31 cellular contexts compared by ENCODE assay signal in the genomic region with DNA sequence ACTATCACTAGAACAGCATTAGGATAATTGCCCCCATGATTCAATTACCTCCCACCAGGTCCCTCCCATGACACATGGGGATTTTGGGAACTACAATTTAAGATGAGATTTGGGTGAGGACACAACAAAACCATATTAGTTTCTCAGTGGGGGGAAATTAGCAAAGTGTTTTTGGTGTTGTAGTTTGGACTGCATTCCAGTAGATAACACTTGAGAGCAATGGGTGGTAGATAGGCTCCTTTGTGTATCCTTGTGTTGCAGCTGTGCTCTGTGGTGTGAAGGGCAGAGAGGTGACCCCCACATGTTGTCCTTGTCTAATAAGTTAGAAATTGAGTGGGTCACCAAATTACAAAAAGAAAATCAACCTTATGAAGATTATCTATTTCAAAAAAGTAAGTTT.
"Had no signal": no experiment of that assay in that cellular context is flagged by ENCODE, and none has a peak within 500 bp of the region (broad histone marks: within the 10 kb centered on the region; RNA-seq: fewer than 3 reads in every experiment).

No MANE protein-coding gene starts in this region.

- H3K27ac Mint-ChIP-seq: activated CD4-positive, alpha-beta memory T cell treated with anti-CD3 and anti-CD28 coated beads, Interleukin-2, amount 10 ng/mL, durations not matched to agents 7 days and 5 days; activated CD4-positive, alpha-beta T cell treated with anti-CD3 and anti-CD28 coated beads for 36 hours; activated CD4-positive, alpha-beta T cell treated with anti-CD3 and anti-CD28 coated beads, Interleukin-2, amount 10 ng/mL, durations not matched to agents 7 days and 5 days; activated naive CD4-positive, alpha-beta T cell treated with anti-CD3 and anti-CD28 coated beads, Interleukin-2, amount 10 ng/mL, durations not matched to agents 7 days and 5 days; activated naive CD4-positive, alpha-beta T cell treated with anti-CD3 and anti-CD28 coated beads, Interleukin-2, amount 50 U/mL, for 72 hours; activated naive CD8-positive, alpha-beta T cell treated with anti-CD3 and anti-CD28 coated beads, Interleukin-2, amount 10 ng/mL, durations not matched to agents 7 days and 5 days; activated T-cell treated with anti-CD3 and anti-CD28 coated beads, Interleukin-2, amount 50 U/mL, for 24 hours; activated T-cell treated with anti-CD3 and anti-CD28 coated beads, Interleukin-2, amount 50 U/mL, for 72 hours; brain; T-helper 17 cell; T-helper 2 cell treated with Interferon-gamma antibody and Interleukin-4, amounts not matched to agents 5 μg/mL and 100 μg/mL, for 36 hours had no signal

- H3K4me3 ChIP-seq: ascending aorta, breast epithelium, cardiac muscle cell, colonic mucosa had no signal

- H3K36me3 ChIP-seq: ascending aorta, breast epithelium, cardiac muscle cell, colonic mucosa, WERI-Rb-1 had no signal

- H3K27me3 Mint-ChIP-seq: activated naive CD4-positive, alpha-beta T cell treated with anti-CD3 and anti-CD28 coated beads, Interleukin-2, amount 10 ng/mL, durations not matched to agents 7 days and 5 days; activated naive CD8-positive, alpha-beta T cell treated with anti-CD3 and anti-CD28 coated beads, Interleukin-2, amount 10 ng/mL, durations not matched to agents 7 days and 5 days; brain had no signal

- H3K27me3 ChIP-seq: ascending aorta, breast epithelium, cardiac muscle cell, colonic mucosa had no signal

- H3K9me3 ChIP-seq: colonic mucosa had no signal

- H3K27ac ChIP-seq: ascending aorta, breast epithelium, cardiac muscle cell, colonic mucosa, WERI-Rb-1 had no signal

- ATAC-seq: activated CD4-positive, alpha-beta T cell treated with anti-CD3 and anti-CD28 coated beads for 36 hours; activated naive CD4-positive, alpha-beta T cell treated with anti-CD3 and anti-CD28 coated beads, Interleukin-2, amount 50 U/mL, for 72 hours; activated T-cell treated with anti-CD3 and anti-CD28 coated beads, Interleukin-2, amount 50 U/mL, for 72 hours; esophagus mucosa; T-helper 17 cell had no signal

- H3K36me3 Mint-ChIP-seq: activated naive CD4-positive, alpha-beta T cell treated with anti-CD3 and anti-CD28 coated beads, Interleukin-2, amount 10 ng/mL, durations not matched to agents 7 days and 5 days; activated naive CD4-positive, alpha-beta T cell treated with anti-CD3 and anti-CD28 coated beads, Interleukin-2, amount 50 U/mL, for 72 hours; activated naive CD8-positive, alpha-beta T cell treated with anti-CD3 and anti-CD28 coated beads, Interleukin-2, amount 10 ng/mL, durations not matched to agents 7 days and 5 days had no signal

- H3K4me3 Mint-ChIP-seq: activated CD4-positive, alpha-beta memory T cell treated with anti-CD3 and anti-CD28 coated beads, Interleukin-2, amount 10 ng/mL, durations not matched to agents 7 days and 5 days; activated CD4-positive, alpha-beta T cell treated with anti-CD3 and anti-CD28 coated beads for 36 hours; activated CD4-positive, alpha-beta T cell treated with anti-CD3 and anti-CD28 coated beads, Interleukin-2, amount 10 ng/mL, durations not matched to agents 7 days and 5 days; activated naive CD4-positive, alpha-beta T cell treated with anti-CD3 and anti-CD28 coated beads, Interleukin-2, amount 10 ng/mL, durations not matched to agents 7 days and 5 days; activated naive CD8-positive, alpha-beta T cell treated with anti-CD3 and anti-CD28 coated beads, Interleukin-2, amount 10 ng/mL, durations not matched to agents 7 days and 5 days; activated T-cell treated with anti-CD3 and anti-CD28 coated beads, Interleukin-2, amount 50 U/mL, for 24 hours; activated T-cell treated with anti-CD3 and anti-CD28 coated beads, Interleukin-2, amount 50 U/mL, for 72 hours; brain; T-helper 17 cell; T-helper 2 cell treated with Interferon-gamma antibody and Interleukin-4, amounts not matched to agents 5 μg/mL and 100 μg/mL, for 36 hours had no signal

- H3K9me3 Mint-ChIP-seq: activated CD4-positive, alpha-beta memory T cell treated with anti-CD3 and anti-CD28 coated beads, Interleukin-2, amount 10 ng/mL, durations not matched to agents 7 days and 5 days; activated CD4-positive, alpha-beta T cell treated with anti-CD3 and anti-CD28 coated beads, Interleukin-2, amount 10 ng/mL, durations not matched to agents 7 days and 5 days; activated naive CD4-positive, alpha-beta T cell treated with anti-CD3 and anti-CD28 coated beads, Interleukin-2, amount 10 ng/mL, durations not matched to agents 7 days and 5 days had no signal

- FAIRE-seq: frontal cortex had no signal

- DNase-seq: activated CD4-positive, alpha-beta memory T cell treated with anti-CD3 and anti-CD28 coated beads, Interleukin-2, amount 10 ng/mL, durations not matched to agents 7 days and 5 days; activated CD4-positive, alpha-beta T cell treated with anti-CD3 and anti-CD28 coated beads for 36 hours; activated CD4-positive, alpha-beta T cell treated with anti-CD3 and anti-CD28 coated beads, Interleukin-2, amount 10 ng/mL, durations not matched to agents 7 days and 5 days; activated CD4-positive, alpha-beta T cell treated with anti-CD3 and anti-CD28 coated beads, Interleukin-2, amount 50 U/mL, for 4 hours; activated CD4-positive, CD25-positive, alpha-beta regulatory T cell; activated CD4-positive, CD25-positive, alpha-beta regulatory T cell treated with anti-CD3 and anti-CD28 coated beads, Interleukin-2, amount 50 U/mL, for 72 hours; activated CD8-positive, alpha-beta memory T cell treated with anti-CD3 and anti-CD28 coated beads, Interleukin-2, amount 50 U/mL, for 48 hours; activated gamma-delta T cell; activated naive CD4-positive, alpha-beta T cell; activated naive CD4-positive, alpha-beta T cell treated with anti-CD3 and anti-CD28 coated beads, Interleukin-2, amount 10 ng/mL, durations not matched to agents 7 days and 5 days; activated naive CD8-positive, alpha-beta T cell treated with anti-CD3 and anti-CD28 coated beads, Interleukin-2, amount 10 ng/mL, durations not matched to agents 7 days and 5 days; activated T-cell treated with anti-CD3 and anti-CD28 coated beads for 4 hours; activated T-cell treated with anti-CD3 and anti-CD28 coated beads, Interleukin-2, amount 50 U/mL, for 24 hours; activated T-cell treated with anti-CD3 and anti-CD28 coated beads, Interleukin-2, amount 50 U/mL, for 72 hours; central memory CD4-positive, alpha-beta T cell; cerebellar nuclear complex; colonic mucosa; effector CD8-positive, alpha-beta T cell; foreskin fibroblast; head of caudate nucleus; T-helper 17 cell; T1000; WERI-Rb-1 had no signal

- H3K4me1 Mint-ChIP-seq: activated CD4-positive, alpha-beta memory T cell treated with anti-CD3 and anti-CD28 coated beads, Interleukin-2, amount 10 ng/mL, durations not matched to agents 7 days and 5 days; activated CD4-positive, alpha-beta T cell treated with anti-CD3 and anti-CD28 coated beads for 36 hours; activated CD4-positive, alpha-beta T cell treated with anti-CD3 and anti-CD28 coated beads, Interleukin-2, amount 10 ng/mL, durations not matched to agents 7 days and 5 days; activated naive CD4-positive, alpha-beta T cell treated with anti-CD3 and anti-CD28 coated beads, Interleukin-2, amount 10 ng/mL, durations not matched to agents 7 days and 5 days; activated naive CD8-positive, alpha-beta T cell treated with anti-CD3 and anti-CD28 coated beads, Interleukin-2, amount 10 ng/mL, durations not matched to agents 7 days and 5 days; brain; T-helper 17 cell had no signal

- H3K4me1 ChIP-seq: ascending aorta, breast epithelium, colonic mucosa had no signal
